In genomic region chr19:58440556-58440955, GRCh38 we compare ENCODE assay signal across 1 cellular context.
TF ChIP-seq lines count a peak whose summit lies in the region.

No MANE protein-coding gene starts in this region.

TF ChIP-seq in endothelial cell of umbilical vein, 7 proteins besides CTCF, POLR2A, EP300 and RAD21:
- TF ChIP-seq GATA2 (IDR thresholded peaks at IDR 0.05; ENCODE audit: insufficient read depth, insufficient read length, low read depth, low read length) = no peak
- TF ChIP-seq JUN (IDR thresholded peaks at IDR 0.05; ENCODE audit: borderline replicate concordance, insufficient read depth, insufficient read length, low read depth) = no peak
- TF ChIP-seq MYC (IDR thresholded peaks at IDR 0.05; ENCODE audit: low read depth, low read length) = no peak
- TF ChIP-seq MAX (IDR thresholded peaks at IDR 0.05; ENCODE audit: insufficient read depth, insufficient read length) = no peak
- no peak for TF ChIP-seq FOS (IDR thresholded peaks at IDR 0.05; ENCODE audit: borderline replicate concordance, insufficient read depth, low read length)
- no peak for TF ChIP-seq POLR2AphosphoS5 (IDR thresholded peaks at IDR 0.05; ENCODE audit: insufficient read depth, low read depth, low read length)
- TF ChIP-seq EZH2 (IDR thresholded peaks at IDR 0.05; ENCODE audit: borderline replicate concordance, low read depth, low read length, severe bottlenecking) = no peak
TF ChIP-seq in endothelial cell of umbilical vein: peak in this region for 0.
